In genomic region chr9:33374634-33375237, GRCh38 we compare ENCODE assay signal across 8 cellular contexts. TPM values are rescaled to one million over a fixed set of nuclear protein-coding genes. Genes with fewer than 3 reads are reported as not detected.
A peak's percentile ranks its signal among the peaks of the same experiment; 100 is the strongest.
DNase-seq lines count a peak whose midpoint lies in the region; ATAC-seq and TF ChIP-seq lines count a peak whose summit lies in the region.

No MANE protein-coding gene starts in this region.

- no peaks in the 10 kb centered on the region for H3K9me3 Mint-ChIP-seq in activated T-helper 1 cell treated with anti-CD3 and anti-CD28 coated beads, Interleukin-12 subunit alpha, Interleukin-12 subunit beta, Interleukin-2, Interleukin-4 antibody, amounts not matched to agents 30 ng/mL and 10 ng/mL and 1 ng/mL, durations not matched to agents 14 hours and 24 hours and 36 hours
- no peaks in the 10 kb centered on the region for H3K9me3 Mint-ChIP-seq in neural crest cell
- H3K9me3 Mint-ChIP-seq in stimulated activated naive CD8-positive, alpha-beta T cell treated with anti-CD3 and anti-CD28 coated beads, Interleukin-15, amount 100 ng/mL, for 72 hours = no peaks in the 10 kb centered on the region

- CTCF ChIA-PET in Panc1 (lab: Charles Lee) = interaction anchor here (0.6 to 2.1 kb wide), 8 partner anchors 10 to 109 kb away, joined by 3 to 14 read pairs (median 4); partner anchors contain the start of gene AQP3

- H3K36me3 Mint-ChIP-seq in activated T-helper 1 cell treated with anti-CD3 and anti-CD28 coated beads, Interleukin-12 subunit alpha, Interleukin-12 subunit beta, Interleukin-2, Interleukin-4 antibody, amounts not matched to agents 30 ng/mL and 10 ng/mL and 1 ng/mL, durations not matched to agents 14 hours and 24 hours and 36 hours (ENCODE audit: low read depth) = peaks cover 6% of the 10 kb centered on the region
- no peaks in the 10 kb centered on the region for H3K36me3 Mint-ChIP-seq in neural crest cell (ENCODE audit: low read depth)

- peak overlapping the region; percentile 24 for H3K27ac Mint-ChIP-seq in activated T-helper 1 cell treated with anti-CD3 and anti-CD28 coated beads, Interleukin-12 subunit alpha, Interleukin-12 subunit beta, Interleukin-2, Interleukin-4 antibody, amounts not matched to agents 30 ng/mL and 10 ng/mL and 1 ng/mL, durations not matched to agents 14 hours and 24 hours and 36 hours
- H3K27ac Mint-ChIP-seq in neural crest cell (ENCODE audit: unreplicated experiment) = peak overlapping the region; percentile 97
- H3K27ac Mint-ChIP-seq in stimulated activated naive CD8-positive, alpha-beta T cell treated with anti-CD3 and anti-CD28 coated beads, Interleukin-15, amount 100 ng/mL, for 72 hours = no peak overlapping the region

- H3K4me1 Mint-ChIP-seq in activated T-helper 1 cell treated with anti-CD3 and anti-CD28 coated beads, Interleukin-12 subunit alpha, Interleukin-12 subunit beta, Interleukin-2, Interleukin-4 antibody, amounts not matched to agents 30 ng/mL and 10 ng/mL and 1 ng/mL, durations not matched to agents 14 hours and 24 hours and 36 hours (ENCODE audit: low read depth) = peaks cover 14% of the 10 kb centered on the region
- H3K4me1 Mint-ChIP-seq in neural crest cell = peaks cover 31% of the 10 kb centered on the region
- H3K4me1 Mint-ChIP-seq in stimulated activated naive CD8-positive, alpha-beta T cell treated with anti-CD3 and anti-CD28 coated beads, Interleukin-15, amount 100 ng/mL, for 72 hours = peaks cover 16% of the 10 kb centered on the region

- no peaks in the 10 kb centered on the region for H3K9me3 ChIP-seq in Panc1 (ENCODE audit: control insufficient read depth, insufficient read depth, low read depth, low read length)

- intact Hi-C loops in Panc1 (cut with micrococcal nuclease; ENCODE audit: unreplicated experiment) = no loop called here
- intact Hi-C loops in activated T-helper 1 cell treated with anti-CD3 and anti-CD28 coated beads, Interleukin-12 subunit alpha, Interleukin-12 subunit beta, Interleukin-2, Interleukin-4 antibody, amounts not matched to agents 30 ng/mL and 10 ng/mL and 1 ng/mL, durations not matched to agents 14 hours and 24 hours and 36 hours (cut with micrococcal nuclease) = loop anchor here (1.0 to 2.0 kb wide), 4 partner anchors 29 to 92 kb away; no protein-coding TSS in a partner anchor

- POLR2A ChIA-PET in Panc1 (lab: Charles Lee) = interaction anchor here (0.7 kb wide), 1 partner anchor 98 kb away, joined by 3 read pairs; no protein-coding TSS in a partner anchor

- H3K4me3 ChIP-seq in Panc1 (ENCODE audit: low read depth in 2 of 2, low read length in 2 of 2) (no peak overlapping the region), fibroblast of the aortic adventitia (ENCODE audit: low read depth, low read length) (no peak overlapping the region)

- DNase-seq in HUDEP-2 (lab: John Stamatoyannopoulos, UW; ENCODE audit: unreplicated experiment in 76 of 76) = peak in 64 of 76 experiments; percentile 11 to 77 (median 48)
- peak; percentile 39 for DNase-seq in Panc1 (ENCODE audit: low read depth, low spot score)
- peak; percentile 57 for DNase-seq in activated T-helper 1 cell treated with anti-CD3 and anti-CD28 coated beads, Interleukin-12 subunit alpha, Interleukin-12 subunit beta, Interleukin-2, Interleukin-4 antibody, amounts not matched to agents 30 ng/mL and 10 ng/mL and 1 ng/mL, durations not matched to agents 14 hours and 24 hours and 36 hours (ENCODE audit: low spot score)
- peak; percentile 81 for DNase-seq in fibroblast of the aortic adventitia (ENCODE audit: low read depth)
- peak; percentile 62 for DNase-seq in neural crest cell (ENCODE audit: low read depth, low spot score)
- peak; percentile 60 to 66 for DNase-seq in stimulated activated naive CD8-positive, alpha-beta T cell treated with anti-CD3 and anti-CD28 coated beads, Interleukin-15, amount 100 ng/mL, for 72 hours

- no peaks in the 10 kb centered on the region for H3K27me3 Mint-ChIP-seq in activated T-helper 1 cell treated with anti-CD3 and anti-CD28 coated beads, Interleukin-12 subunit alpha, Interleukin-12 subunit beta, Interleukin-2, Interleukin-4 antibody, amounts not matched to agents 30 ng/mL and 10 ng/mL and 1 ng/mL, durations not matched to agents 14 hours and 24 hours and 36 hours (ENCODE audit: insufficient read depth)
- no peaks in the 10 kb centered on the region for H3K27me3 Mint-ChIP-seq in neural crest cell (ENCODE audit: low read depth)
- H3K27me3 Mint-ChIP-seq in stimulated activated naive CD8-positive, alpha-beta T cell treated with anti-CD3 and anti-CD28 coated beads, Interleukin-15, amount 100 ng/mL, for 72 hours = no peaks in the 10 kb centered on the region

- H3K4me1 ChIP-seq in Panc1 (ENCODE audit: control insufficient read depth, insufficient read depth, low read length) = 0 out of 2 replicates have a peak, but pooled peaks cover 2% of the 10 kb centered on the region

- H3K36me3 ChIP-seq in Panc1 (ENCODE audit: control insufficient read depth, insufficient read depth, low read length) = peaks cover 10% of the 10 kb centered on the region; the same call in 1 of the 2 replicates

- peak overlapping the region; percentile 5; the same call in 1 of the 2 replicates for H3K27ac ChIP-seq in 22Rv1
- no peak overlapping the region for H3K27ac ChIP-seq in Panc1 (ENCODE audit: low read length)

- BruUV-seq in Panc1 (replicated peaks; lab: Mats Ljungman, UMichigan) = no TSS peak

- TF ChIP-seq CTCF in 22Rv1 (IDR thresholded peaks at IDR 0.05) = peak; percentile 99
- no peak for TF ChIP-seq CTCF in Panc1 (IDR thresholded peaks at IDR 0.05)
- TF ChIP-seq CTCF in fibroblast of the aortic adventitia (IDR thresholded peaks at IDR 0.05; ENCODE audit: insufficient read depth, low read length) = peak; percentile 91
- peak; percentile 94 for TF ChIP-seq CTCF in neural crest cell (conservative IDR thresholded peaks at IDR 0.05)

- H3K4me3 Mint-ChIP-seq in activated T-helper 1 cell treated with anti-CD3 and anti-CD28 coated beads, Interleukin-12 subunit alpha, Interleukin-12 subunit beta, Interleukin-2, Interleukin-4 antibody, amounts not matched to agents 30 ng/mL and 10 ng/mL and 1 ng/mL, durations not matched to agents 14 hours and 24 hours and 36 hours = no peak overlapping the region
- peak overlapping the region; percentile 90 for H3K4me3 Mint-ChIP-seq in neural crest cell
- H3K4me3 Mint-ChIP-seq in stimulated activated naive CD8-positive, alpha-beta T cell treated with anti-CD3 and anti-CD28 coated beads, Interleukin-15, amount 100 ng/mL, for 72 hours = peak overlapping the region in 1 of 2 donors; percentile 45

- ATAC-seq in GM18498 (IDR thresholded peaks at IDR 0.05; ENCODE audit: unreplicated experiment) = peak; percentile 75
- peak; percentile 85 for ATAC-seq in Panc1
- ATAC-seq in stimulated activated naive CD8-positive, alpha-beta T cell treated with anti-CD3 and anti-CD28 coated beads, Interleukin-15, amount 100 ng/mL, for 72 hours = peak; percentile 80

- in situ Hi-C loops in Panc1 (cut with HindIII; ENCODE audit: low pct_unique_long_range_greater_than_20kb, low sequenced_read_pairs) = no loop called here

- no peaks in the 10 kb centered on the region for H3K27me3 ChIP-seq in Panc1 (ENCODE audit: control insufficient read depth, insufficient read depth, low read length)

RNA-seq across cellular contexts. Expression of gene AQP7, which starts 27.6 kb away (rescaled TPM):
- total RNA-seq in Panc1 (2021; ENCODE audit: unreplicated experiment) (0.26 TPM), fibroblast of the aortic adventitia (ENCODE audit: low replicate concordance) (0.09 TPM in 1 of 2 replicates, not detected in the other), neural crest cell (0.57 and 0.98 TPM in 2 replicates)
- not detected for polyA plus RNA-seq in Panc1 (2012; ENCODE audit: insufficient read length)
- total RNA-seq in activated T-helper 1 cell treated with anti-CD3 and anti-CD28 coated beads, Interleukin-12 subunit alpha, Interleukin-12 subunit beta, Interleukin-2, Interleukin-4 antibody, amounts not matched to agents 30 ng/mL and 10 ng/mL and 1 ng/mL, durations not matched to agents 14 hours and 24 hours and 36 hours = not detected in 2 replicates

Comparison
In these comparisons a context has a peak if more than half of its experiments do, and no peak if none do; other contexts are left out.
1. H3K27ac Mint-ChIP-seq: peak in activated T-helper 1 cell treated with anti-CD3 and anti-CD28 coated beads, Interleukin-12 subunit alpha, Interleukin-12 subunit beta, Interleukin-2, Interleukin-4 antibody, amounts not matched to agents 30 ng/mL and 10 ng/mL and 1 ng/mL, durations not matched to agents 14 hours and 24 hours and 36 hours (single experiment) and neural crest cell (single experiment); none in stimulated activated naive CD8-positive, alpha-beta T cell treated with anti-CD3 and anti-CD28 coated beads, Interleukin-15, amount 100 ng/mL, for 72 hours (0 of 2).
2. Peak in every context shown above with its lines, with median percentiles within 50 percentile points of each other: ATAC-seq and DNase-seq.